8 cellular contexts compared by ENCODE assay signal in the genomic region with DNA sequence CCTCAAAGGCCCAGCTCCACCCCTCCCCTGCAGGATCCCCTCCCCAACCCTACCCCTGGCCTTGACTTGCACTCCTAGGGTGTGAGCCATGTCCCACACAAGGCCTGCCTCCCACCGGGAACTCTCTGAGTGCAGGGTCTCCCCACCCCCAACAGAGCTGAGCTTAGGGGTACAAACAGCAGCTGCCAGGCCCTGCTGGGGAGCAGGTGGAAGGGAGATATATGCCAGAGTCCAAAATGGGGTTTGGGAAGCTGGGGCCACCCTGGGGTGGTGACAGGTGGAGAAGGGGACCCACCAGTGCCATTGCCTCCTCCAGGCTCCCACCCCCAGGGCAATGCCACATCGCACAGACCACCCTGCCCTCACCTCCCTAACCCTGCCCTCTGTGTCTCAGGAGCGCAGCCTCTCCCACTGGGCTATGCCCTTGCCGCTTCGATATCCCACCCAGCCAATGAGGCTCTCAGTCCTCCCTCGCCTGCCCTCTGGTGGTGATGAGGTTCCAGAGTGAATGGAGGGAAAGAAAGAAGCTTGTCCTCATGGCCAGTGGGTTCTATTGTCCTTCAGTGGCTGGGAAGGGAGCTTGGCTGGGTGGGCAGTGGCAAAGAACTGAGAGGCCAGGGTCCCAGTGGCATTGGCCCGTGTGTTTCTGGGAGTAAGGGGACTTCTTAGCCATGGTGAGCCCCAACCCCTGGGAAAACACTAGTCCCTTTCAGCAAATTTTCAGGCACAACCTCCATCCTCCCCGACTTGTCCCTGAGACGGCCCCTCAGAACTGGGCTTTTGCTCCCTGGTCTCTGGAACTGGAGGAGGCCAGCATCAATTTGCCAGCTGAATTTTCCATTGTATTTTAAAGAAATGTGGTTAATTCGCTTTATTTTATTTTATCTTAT. TPM values are rescaled to one million over a fixed set of nuclear protein-coding genes. Genes with fewer than 3 reads are reported as not detected.
A peak's percentile ranks its signal among the peaks of the same experiment; 100 is the strongest.
DNase-seq lines count a peak whose midpoint lies in the region; ATAC-seq and TF ChIP-seq lines count a peak whose summit lies in the region.

No MANE protein-coding gene starts in this region.

- no peak overlapping the region for H3K27ac ChIP-seq in MM.1S (ENCODE audit: low read length)
- no peak overlapping the region for H3K27ac ChIP-seq in neuronal stem cell (replicated peaks; ENCODE audit: low read length)
- H3K27ac ChIP-seq in suprapubic skin = no peak overlapping the region

- H3K4me2 ChIP-seq in MM.1S (ENCODE audit: low read depth, low read length) (no peak overlapping the region), neuronal stem cell (ENCODE audit: insufficient read depth, low read length, poor library complexity, severe bottlenecking) (no peak overlapping the region)

- H2BK120ac ChIP-seq in neuronal stem cell (ENCODE audit: low read depth, low read length) = peak overlapping the region; percentile 16

- H2AK5ac ChIP-seq in neuronal stem cell (ENCODE audit: low read depth, low read length) = peak overlapping the region; percentile 94

- DNase-seq in NCI-H2196 (lab: John Stamatoyannopoulos, UW; ENCODE audit: unreplicated experiment) (peak; percentile 22), NCI-H2196 treated with DMSO at 0.1 percent for 48 hours (lab: John Stamatoyannopoulos, UW; ENCODE audit: unreplicated experiment) (no peak), MM.1S (peak; percentile 53), UCSD-AML1 (lab: John Stamatoyannopoulos, UW; ENCODE audit: unreplicated experiment) (peak; percentile 57), epithelial cell of esophagus (ENCODE audit: low read depth) (peak; percentile 46), neuronal stem cell (ENCODE audit: low spot score) (no peak), suprapubic skin (ENCODE audit: low spot score in 2 of 2) (no peak)

- peak overlapping the region; percentile 59 for H2BK5ac ChIP-seq in neuronal stem cell (ENCODE audit: low read length)

- peak overlapping the region; percentile 65 for H3K14ac ChIP-seq in neuronal stem cell (ENCODE audit: low read length)

- H3K18ac ChIP-seq in neuronal stem cell (ENCODE audit: low read length) = peak overlapping the region; percentile 83

- H3K9me2 ChIP-seq in MM.1S (replicated peaks; ENCODE audit: insufficient read depth, low read length) = no peaks in the 10 kb centered on the region

- no peak overlapping the region for H4K8ac ChIP-seq in neuronal stem cell (ENCODE audit: low read depth, low read length)

- no peaks in the 10 kb centered on the region for H3K79me1 ChIP-seq in neuronal stem cell (ENCODE audit: low read depth, low read length)

- peaks cover 25% of the 10 kb centered on the region for H3K27me3 ChIP-seq in MM.1S (replicated peaks; ENCODE audit: insufficient read depth, low read length)
- peaks cover 0 to 3% (median 1%) of the 10 kb centered on the region in 3 experiments for H3K27me3 ChIP-seq in neuronal stem cell (ENCODE audit: control insufficient read depth in 3 of 3, insufficient read depth in 3 of 3, low read depth in 1 of 3, low read length in 3 of 3)
- H3K27me3 ChIP-seq in suprapubic skin = no peaks in the 10 kb centered on the region

- no peak for TF ChIP-seq EP300 in suprapubic skin (IDR thresholded peaks at IDR 0.05)

- H3K4me1 ChIP-seq in MM.1S (ENCODE audit: low read length) (no peaks in the 10 kb centered on the region), neuronal stem cell (ENCODE audit: control insufficient read depth in 2 of 2, insufficient read depth in 1 of 2, low read depth in 1 of 2, low read length in 2 of 2) (peaks cover 24 to 42% of the 10 kb centered on the region in 2 donors), suprapubic skin (peaks cover 41% of the 10 kb centered on the region)

- peak overlapping the region; percentile 53 for H2BK12ac ChIP-seq in neuronal stem cell (ENCODE audit: low read length)

- ATAC-seq in HG03439 (IDR thresholded peaks at IDR 0.05; ENCODE audit: unreplicated experiment) = no peak

- no peaks in the 10 kb centered on the region for H4K20me1 ChIP-seq in MM.1S (ENCODE audit: insufficient read depth, low read length)

- H3K4me3 ChIP-seq in MM.1S (ENCODE audit: low read length) (no peak overlapping the region), epithelial cell of esophagus (ENCODE audit: low read length) (no peak overlapping the region), neuronal stem cell (ENCODE audit: low read length in 2 of 2) (no peak overlapping the region), suprapubic skin (no peak overlapping the region)

- peak overlapping the region; percentile 13 for H3K23ac ChIP-seq in neuronal stem cell (ENCODE audit: low read depth, low read length, poor library complexity)

- no peak overlapping the region for H2AFZ ChIP-seq in MM.1S (ENCODE audit: low read length)
- peak overlapping the region; percentile 64 for H2AFZ ChIP-seq in neuronal stem cell (ENCODE audit: low read length)

- H3K36me3 ChIP-seq in MM.1S (replicated peaks; ENCODE audit: insufficient read depth, low read length) (no peaks in the 10 kb centered on the region), neuronal stem cell (replicated peaks in 1 of 2; ENCODE audit: control insufficient read depth in 2 of 2, insufficient read depth in 2 of 2, low read length in 2 of 2) (no peaks in the 10 kb centered on the region), suprapubic skin (no peaks in the 10 kb centered on the region)

- no peak overlapping the region for H2BK15ac ChIP-seq in neuronal stem cell (ENCODE audit: low read length)

- no peaks in the 10 kb centered on the region for H3K79me2 ChIP-seq in MM.1S (ENCODE audit: low read length)

- H3K9me3 ChIP-seq in MM.1S (replicated peaks; ENCODE audit: insufficient read depth, low read length) (no peaks in the 10 kb centered on the region), neuronal stem cell (replicated peaks in 1 of 2; ENCODE audit: control insufficient read depth in 2 of 2, insufficient read depth in 1 of 2, low read depth in 1 of 2, low read length in 2 of 2) (no peaks in the 10 kb centered on the region), suprapubic skin (no peaks in the 10 kb centered on the region)

- WGBS in neuronal stem cell (ENCODE audit: extremely low coverage in 2 of 2, insufficient read length in 2 of 2, insufficient replicate concordance in 1 of 2), 2 donors = no CpG with 5 or more reads among the region's 10 CpGs
- 80% methylated on average over 9 of the region's 10 CpGs for WGBS in suprapubic skin

- H4K91ac ChIP-seq in neuronal stem cell (ENCODE audit: low read depth, low read length, poor library complexity) = no peak overlapping the region

- TF ChIP-seq POLR2A in suprapubic skin (IDR thresholded peaks at IDR 0.05) = no peak

- no peaks in the 10 kb centered on the region for H3F3A ChIP-seq in MM.1S (ENCODE audit: insufficient read depth, low read length)

- TF ChIP-seq CTCF in MM.1S (IDR thresholded peaks at IDR 0.05; ENCODE audit: low read length) (peak; percentile 71), epithelial cell of esophagus (IDR thresholded peaks at IDR 0.05; ENCODE audit: insufficient read depth, low read depth, low read length, missing control alignments) (peak; percentile 82), suprapubic skin (IDR thresholded peaks at IDR 0.05) (peak in 1 of 2 donors; percentile 34)

- H3K4ac ChIP-seq in neuronal stem cell (ENCODE audit: low read length) = no peak overlapping the region

- H3K9ac ChIP-seq in MM.1S (ENCODE audit: low read length) = no peak overlapping the region
- H3K9ac ChIP-seq in neuronal stem cell (ENCODE audit: low read depth, low read length, poor library complexity) = peak overlapping the region; percentile 46

RNA-seq across cellular contexts. Expression of gene CYP11A1, which starts 46.8 kb away (rescaled TPM):
- polyA plus RNA-seq in neuronal stem cell (2013, experiment 1 of 2) = 0.77 TPM
- polyA plus RNA-seq in neuronal stem cell (2013, experiment 2 of 2) = 0.80 TPM
- 1 to 10 TPM in 1 of 4 donors, under 1 TPM in 2, not detected in 1; 0.47 to 1.4 (median 0.53) TPM for total RNA-seq in suprapubic skin

Comparison
In these comparisons a context has a peak if more than half of its experiments do, and no peak if none do; other contexts are left out.
1. DNase-seq: peak in NCI-H2196 (single experiment), MM.1S (single experiment), UCSD-AML1 (single experiment) and epithelial cell of esophagus (single experiment); none in NCI-H2196 treated with DMSO at 0.1 percent for 48 hours (single experiment), neuronal stem cell (single experiment) and suprapubic skin (0 of 2).